ENCODE assay signal across 2 cellular contexts in the genomic region with DNA sequence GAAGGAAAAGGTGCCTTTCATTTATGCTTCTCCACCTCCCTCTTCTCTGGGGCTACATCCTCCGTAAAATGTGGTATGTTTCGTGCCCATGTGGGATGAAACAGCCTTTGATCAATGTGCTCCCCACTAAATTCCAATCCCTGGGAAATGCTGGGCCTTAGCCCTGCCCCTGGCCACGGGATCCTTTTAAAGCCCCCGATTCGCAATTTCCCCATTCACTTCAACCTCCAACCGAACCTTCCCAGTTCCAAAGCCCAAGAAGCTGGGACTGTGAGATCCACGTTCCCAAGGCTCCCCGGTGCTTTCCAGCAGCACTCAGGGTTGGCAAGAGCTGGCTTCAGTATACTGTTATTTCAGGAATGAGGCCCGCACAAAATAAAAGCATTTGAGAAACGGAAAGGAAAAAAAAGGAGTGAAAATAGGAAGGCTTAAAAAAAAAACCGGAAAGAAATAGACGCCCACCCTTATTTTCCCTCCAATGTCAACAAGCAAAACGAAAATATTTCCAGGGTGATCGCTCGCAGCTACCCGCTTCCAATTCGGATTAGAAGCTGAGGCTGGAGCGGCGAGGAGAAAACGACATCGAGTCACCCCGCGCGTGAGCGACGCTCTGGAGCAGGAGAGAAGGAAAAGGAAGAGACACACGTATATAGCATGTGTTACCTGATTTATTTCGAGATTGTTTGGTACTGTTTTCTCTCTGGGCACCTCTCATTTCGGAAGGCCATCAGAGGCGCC.
TF ChIP-seq lines count a peak whose summit lies in the region.

No MANE protein-coding gene starts in this region.

TF ChIP-seq in GM23338, 12 proteins besides CTCF, POLR2A, EP300 and RAD21:
- peak; percentile 78 for TF ChIP-seq EZH2 (IDR thresholded peaks at IDR 0.05; ENCODE audit: low read depth, unreplicated experiment)
- TF ChIP-seq ZNF331 (CRISPR knock-in tag; IDR thresholded peaks at IDR 0.05; ENCODE audit: low read depth) = no peak
- TF ChIP-seq, protein P1, sequence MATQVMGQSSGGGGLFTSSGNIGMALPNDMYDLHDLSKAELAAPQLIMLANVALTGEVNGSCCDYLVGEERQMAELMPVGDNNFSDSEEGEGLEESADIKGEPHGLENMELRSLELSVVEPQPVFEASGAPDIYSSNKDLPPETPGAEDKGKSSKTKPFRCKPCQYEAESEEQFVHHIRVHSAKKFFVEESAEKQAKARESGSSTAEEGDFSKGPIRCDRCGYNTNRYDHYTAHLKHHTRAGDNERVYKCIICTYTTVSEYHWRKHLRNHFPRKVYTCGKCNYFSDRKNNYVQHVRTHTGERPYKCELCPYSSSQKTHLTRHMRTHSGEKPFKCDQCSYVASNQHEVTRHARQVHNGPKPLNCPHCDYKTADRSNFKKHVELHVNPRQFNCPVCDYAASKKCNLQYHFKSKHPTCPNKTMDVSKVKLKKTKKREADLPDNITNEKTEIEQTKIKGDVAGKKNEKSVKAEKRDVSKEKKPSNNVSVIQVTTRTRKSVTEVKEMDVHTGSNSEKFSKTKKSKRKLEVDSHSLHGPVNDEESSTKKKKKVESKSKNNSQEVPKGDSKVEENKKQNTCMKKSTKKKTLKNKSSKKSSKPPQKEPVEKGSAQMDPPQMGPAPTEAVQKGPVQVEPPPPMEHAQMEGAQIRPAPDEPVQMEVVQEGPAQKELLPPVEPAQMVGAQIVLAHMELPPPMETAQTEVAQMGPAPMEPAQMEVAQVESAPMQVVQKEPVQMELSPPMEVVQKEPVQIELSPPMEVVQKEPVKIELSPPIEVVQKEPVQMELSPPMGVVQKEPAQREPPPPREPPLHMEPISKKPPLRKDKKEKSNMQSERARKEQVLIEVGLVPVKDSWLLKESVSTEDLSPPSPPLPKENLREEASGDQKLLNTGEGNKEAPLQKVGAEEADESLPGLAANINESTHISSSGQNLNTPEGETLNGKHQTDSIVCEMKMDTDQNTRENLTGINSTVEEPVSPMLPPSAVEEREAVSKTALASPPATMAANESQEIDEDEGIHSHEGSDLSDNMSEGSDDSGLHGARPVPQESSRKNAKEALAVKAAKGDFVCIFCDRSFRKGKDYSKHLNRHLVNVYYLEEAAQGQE (IDR thresholded peaks at IDR 0.05; ENCODE audit: unreplicated experiment) = no peak

TF ChIP-seq in K562, 482 proteins besides CTCF, POLR2A, EP300 and RAD21 (continued from another document):
- TF ChIP-seq DNMT1 (IDR thresholded peaks at IDR 0.05) (no peak), KLF16 (IDR thresholded peaks at IDR 0.05) (no peak)
